ENCODE assay signal across 14 cellular contexts in genomic region chrX:37627602-37628001, GRCh38. TPM values are rescaled to one million over a fixed set of nuclear protein-coding genes. Genes with fewer than 3 reads are reported as not detected.
A peak's percentile ranks its signal among the peaks of the same experiment; 100 is the strongest.
DNase-seq lines count a peak whose midpoint lies in the region; ATAC-seq, FAIRE-seq and TF ChIP-seq lines count a peak whose summit lies in the region.
"Had no signal": no experiment of that assay in that cellular context is flagged by ENCODE, and none has a peak within 500 bp of the region (broad histone marks: within the 10 kb centered on the region; RNA-seq: fewer than 3 reads in every experiment).

No MANE protein-coding gene starts in this region.

- TF ChIP-seq CTCF in bronchial epithelial cell (IDR thresholded peaks at IDR 0.05; ENCODE audit: insufficient read depth, low read length, severe bottlenecking) (no peak), stomach (IDR thresholded peaks at IDR 0.05) (no peak), ascending aorta (IDR thresholded peaks at IDR 0.05) (no peak)

- H3K27me3 ChIP-seq in bronchial epithelial cell (ENCODE audit: control insufficient read depth, insufficient read depth, low read length) (no peaks in the 10 kb centered on the region), stomach (no peaks in the 10 kb centered on the region), ascending aorta (no peaks in the 10 kb centered on the region)
- H3K27me3 ChIP-seq: BLaER1 treated with 17β-estradiol and CSF1 and Interleukin-3, amounts not matched to agents 10 nM and 100 nM had no signal

- H3K4me3 ChIP-seq in bronchial epithelial cell (ENCODE audit: low read depth, low read length) = no peak overlapping the region
- no peak overlapping the region for H3K4me3 ChIP-seq in stomach
- no peak overlapping the region for H3K4me3 ChIP-seq in ascending aorta
- H3K4me3 ChIP-seq: BLaER1 treated with 17β-estradiol and CSF1 and Interleukin-3, amounts not matched to agents 10 nM and 100 nM; SK-N-MC had no signal

- WGBS in stomach, 5 donors = 14 to 44% (median 34%) methylated on average over 1 of the region's 1 CpG

- peaks cover 0 to 8% (median 3%) of the 10 kb centered on the region in 4 donors for H3K4me1 ChIP-seq in stomach
- H3K4me1 ChIP-seq in ascending aorta = no peaks in the 10 kb centered on the region
- H3K4me1 ChIP-seq: BLaER1 treated with 17β-estradiol and CSF1 and Interleukin-3, amounts not matched to agents 10 nM and 100 nM had no signal

- H3K9me3 ChIP-seq in stomach (no peaks in the 10 kb centered on the region), ascending aorta (no peaks in the 10 kb centered on the region)
- H3K9me3 ChIP-seq: BLaER1 treated with 17β-estradiol and CSF1 and Interleukin-3, amounts not matched to agents 10 nM and 100 nM had no signal

- TF ChIP-seq POLR2A in stomach (IDR thresholded peaks at IDR 0.05) = no peak

- no peak for TF ChIP-seq EP300 in stomach (IDR thresholded peaks at IDR 0.05)

- FAIRE-seq in bronchial epithelial cell (lab: Jason Lieb, UNC) = no peak

- peak overlapping the region in 1 of 5 donors; percentile 46 for H3K27ac ChIP-seq in stomach
- H3K27ac ChIP-seq in ascending aorta = no peak overlapping the region
- H3K27ac ChIP-seq: BLaER1 treated with 17β-estradiol and CSF1 and Interleukin-3, amounts not matched to agents 10 nM and 100 nM; SK-N-MC had no signal

- intact Hi-C loops in left colon (cut with DNase I, micrococcal nuclease) = no loop called here
- intact Hi-C loops in stomach (cut with DNase I; ENCODE audit: low total_unique reads) = no loop called here
- intact Hi-C loops in ascending aorta (cut with DNase I) = no loop called here

- DNase-seq in NCI-H226 (peak; percentile 14), bronchial epithelial cell (ENCODE audit: low read depth) (peak; percentile 40), left colon (peak; percentile 58 to 60), stomach (peak; percentile 83), ascending aorta (ENCODE audit: low spot score in 2 of 2) (no peak)
- DNase-seq in activated CD8-positive, alpha-beta memory T cell treated with anti-CD3 and anti-CD28 coated beads for 24 hours = no peak
- DNase-seq: Karpas-422, NCI-H1436 treated with DMSO at 0.1 percent for 48 hours, NCI-H2227 treated with DMSO at 0.1 percent for 48 hours, NCI-H526 treated with DMSO at 0.1 percent for 48 hours, OCI-M1 had no signal

- ATAC-seq in left colon (peak; percentile 98), GM19351 (IDR thresholded peaks at IDR 0.05; ENCODE audit: unreplicated experiment) (no peak)

- H3K36me3 ChIP-seq in bronchial epithelial cell (ENCODE audit: control insufficient read depth, insufficient read depth, low read length) (no peaks in the 10 kb centered on the region), stomach (no peaks in the 10 kb centered on the region), ascending aorta (no peaks in the 10 kb centered on the region)
- H3K36me3 ChIP-seq: BLaER1 treated with 17β-estradiol and CSF1 and Interleukin-3, amounts not matched to agents 10 nM and 100 nM had no signal

RNA-seq across cellular contexts. Expression of gene LANCL3, which starts 56.1 kb away (rescaled TPM):
- total RNA-seq in bronchial epithelial cell = 0.26 TPM in 2 replicates
- total RNA-seq in left colon = 1 to 10 TPM; 4.6 to 5.5 TPM
- total RNA-seq in stomach = 1 to 10 TPM in 3 of 5 donors, under 1 TPM in 2; 0.58 to 5.3 (median 3.1) TPM
- 1 to 10 TPM in 1 of 3 donors, under 1 TPM in 2; 0.30 to 1.8 (median 0.31) TPM for polyA plus RNA-seq in stomach
- total RNA-seq in ascending aorta = 1.7 TPM

RNA-seq across cellular contexts. Expression of gene XK, which starts 58.0 kb away (rescaled TPM):
- total RNA-seq in bronchial epithelial cell = 0.26 and 0.51 TPM in 2 replicates
- total RNA-seq in left colon = 10 to 100 TPM; 26.7 to 34.3 TPM
- 10 to 100 TPM; 10.5 to 47.7 (median 17.0) TPM for total RNA-seq in stomach
- 10 to 100 TPM in 1 of 3 donors, 1 to 10 TPM in 2; 1.1 to 11.9 (median 2.2) TPM for polyA plus RNA-seq in stomach
- total RNA-seq in ascending aorta = 0.53 TPM

Comparison
In these comparisons a context has a peak if more than half of its experiments do, and no peak if none do; other contexts are left out.
1. DNase-seq: peak in NCI-H226 (single experiment), bronchial epithelial cell (single experiment), left colon (2 of 2) and stomach (single experiment); none in ascending aorta (0 of 2) and activated CD8-positive, alpha-beta memory T cell treated with anti-CD3 and anti-CD28 coated beads for 24 hours (single experiment).